ENCODE assay signal across 8 cellular contexts in the genomic region with DNA sequence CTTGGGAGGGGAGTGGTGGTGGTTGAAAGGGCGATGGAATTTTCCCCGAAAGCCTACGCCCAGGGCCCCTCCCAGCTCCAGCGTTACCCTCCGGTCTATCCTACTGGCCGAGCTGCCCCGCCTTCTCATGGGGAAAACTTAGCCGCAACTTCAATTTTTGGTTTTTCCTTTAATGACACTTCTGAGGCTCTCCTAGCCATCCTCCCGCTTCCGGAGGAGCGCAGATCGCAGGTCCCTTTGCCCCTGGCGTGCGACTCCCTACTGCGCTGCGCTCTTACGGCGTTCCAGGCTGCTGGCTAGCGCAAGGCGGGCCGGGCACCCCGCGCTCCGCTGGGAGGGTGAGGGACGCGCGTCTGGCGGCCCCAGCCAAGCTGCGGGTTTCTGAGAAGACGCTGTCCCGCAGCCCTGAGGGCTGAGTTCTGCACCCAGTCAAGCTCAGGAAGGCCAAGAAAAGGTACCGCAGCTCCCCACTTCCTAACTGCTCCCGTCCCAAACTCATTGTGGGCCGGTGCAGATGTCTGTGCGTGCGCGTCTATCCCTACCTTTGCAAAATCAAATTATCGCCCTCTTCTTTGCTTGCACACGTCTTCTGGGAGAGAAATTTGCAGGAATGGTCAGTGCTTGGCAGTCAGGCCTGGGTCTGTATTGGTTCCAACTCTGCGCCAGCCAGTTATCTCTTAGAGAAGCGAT. TPM values are rescaled to one million over a fixed set of nuclear protein-coding genes. Genes with fewer than 3 reads are reported as not detected.
A peak's percentile ranks its signal among the peaks of the same experiment; 100 is the strongest.
DNase-seq lines count a peak whose midpoint lies in the region; ATAC-seq, FAIRE-seq and TF ChIP-seq lines count a peak whose summit lies in the region.

No MANE protein-coding gene starts in this region.

- ATAC-seq in HG03135 (IDR thresholded peaks at IDR 0.05; ENCODE audit: unreplicated experiment), result peak; percentile 51
- peak; percentile 96 for ATAC-seq in HepG2
- ATAC-seq in stimulated activated memory B cell treated with anti-CD40 and anti-IgM and Interleukin-4, amounts not matched to agents 10 μg/mL and 1 μg/mL and 100 μg/mL, for 72 hours, result peak; percentile 77

- H3K4me3 Mint-ChIP-seq in stimulated activated memory B cell treated with anti-CD40 and anti-IgM and Interleukin-4, amounts not matched to agents 10 μg/mL and 1 μg/mL and 100 μg/mL, for 72 hours, result peak overlapping the region; percentile 94

- H3K36me3 ChIP-seq in SK-N-MC (ENCODE audit: insufficient read depth, low read length) (no peaks in the 10 kb centered on the region), HepG2 (replicated peaks in 1 of 2; ENCODE audit: control insufficient read depth in 1 of 2, insufficient read depth in 2 of 2, low read length in 2 of 2) (no peaks in the 10 kb centered on the region)

- H3K79me2 ChIP-seq in HepG2 (ENCODE audit: insufficient read depth, low read length), result no peaks in the 10 kb centered on the region

- H3K4me3 ChIP-seq in SK-N-MC (peak overlapping the region; percentile 84), choroid plexus epithelial cell (ENCODE audit: low read depth, low read length) (peak overlapping the region; percentile 79), HepG2 (replicated peaks in 1 of 3; ENCODE audit: insufficient read depth in 1 of 3, low read depth in 2 of 3, low read length in 3 of 3) (peak overlapping the region; percentile 63 to 79 (median 75))

- H3K27ac Mint-ChIP-seq in stimulated activated memory B cell treated with anti-CD40 and anti-IgM and Interleukin-4, amounts not matched to agents 10 μg/mL and 1 μg/mL and 100 μg/mL, for 72 hours, result peak overlapping the region; percentile 98

- CTCF ChIA-PET in HepG2 (lab: Yijun Ruan, JAX; ENCODE audit: low intra/inter-chr PET ratio, low total read pairs), result no interaction called here

- H3K27ac ChIP-seq in SK-N-MC (no peak overlapping the region), HepG2 (ENCODE audit: extremely low read length, insufficient read depth, low read length) (no peak overlapping the region)

- 27% methylated on average over 24 of the region's 41 CpGs for WGBS in HepG2 (ENCODE audit: low lambda C conversion rate)

- H3K27me3 Mint-ChIP-seq in stimulated activated memory B cell treated with anti-CD40 and anti-IgM and Interleukin-4, amounts not matched to agents 10 μg/mL and 1 μg/mL and 100 μg/mL, for 72 hours, result no peaks in the 10 kb centered on the region

- no TSS peak for BruUV-seq in HepG2 (replicated peaks; lab: Mats Ljungman, UMichigan)

- no peak for TF ChIP-seq RAD21 in HepG2 (CRISPR knock-in tag; IDR thresholded peaks at IDR 0.05)

- TF ChIP-seq POLR2A in HepG2 (IDR thresholded peaks at IDR 0.05; ENCODE audit: insufficient read depth in 1 of 2, low read depth in 2 of 2, low read length in 2 of 2), result no peak

- H3K4me1 Mint-ChIP-seq in stimulated activated memory B cell treated with anti-CD40 and anti-IgM and Interleukin-4, amounts not matched to agents 10 μg/mL and 1 μg/mL and 100 μg/mL, for 72 hours, result peaks cover 32% of the 10 kb centered on the region

- no peaks in the 10 kb centered on the region for H3K36me3 Mint-ChIP-seq in stimulated activated memory B cell treated with anti-CD40 and anti-IgM and Interleukin-4, amounts not matched to agents 10 μg/mL and 1 μg/mL and 100 μg/mL, for 72 hours

- H3K9me3 ChIP-seq in SK-N-MC (ENCODE audit: low read depth, low read length) (no peaks in the 10 kb centered on the region), HepG2 (ENCODE audit: low read length) (no peaks in the 10 kb centered on the region)

- peaks cover 0 to 19% of the 10 kb centered on the region in 2 experiments; a peak in 3 of 5 replicates for H3K27me3 ChIP-seq in HepG2 (ENCODE audit: control insufficient read depth in 1 of 2, insufficient read depth in 2 of 2, low read length in 2 of 2)

- peak overlapping the region; percentile 75 for H3K4me2 ChIP-seq in HepG2 (ENCODE audit: low read depth, low read length)

- H3K9ac ChIP-seq in SK-N-MC (ENCODE audit: insufficient read length) (peak overlapping the region; percentile 35), HepG2 (ENCODE audit: insufficient read depth, low read depth, low read length) (no peak overlapping the region)

- intact Hi-C loops in HepG2 (cut with micrococcal nuclease; ENCODE audit: unreplicated experiment), result no loop called here

- peak; percentile 85 for DNase-seq in Caki2 (ENCODE audit: low read depth)
- DNase-seq in GM19239 (ENCODE audit: insufficient read length, low spot score), result no peak
- DNase-seq in SK-N-MC (ENCODE audit: low read depth, low spot score), result no peak
- DNase-seq in choroid plexus epithelial cell (ENCODE audit: low read depth), result peak; percentile 52
- DNase-seq in HepG2 (ENCODE audit: low spot score), result no peak
- DNase-seq in MV-4-11 (lab: John Stamatoyannopoulos, UW), result no peak

- H3K9me3 Mint-ChIP-seq in stimulated activated memory B cell treated with anti-CD40 and anti-IgM and Interleukin-4, amounts not matched to agents 10 μg/mL and 1 μg/mL and 100 μg/mL, for 72 hours, result no peaks in the 10 kb centered on the region

- TF ChIP-seq EP300 in HepG2 (IDR thresholded peaks at IDR 0.05; ENCODE audit: low read depth in 2 of 2, low read length in 2 of 2) (no peak), HepG2 (CRISPR knock-in tag; IDR thresholded peaks at IDR 0.05; ENCODE audit: borderline replicate concordance) (no peak)

- peak; percentile 79 for FAIRE-seq in GM19239 (lab: Jason Lieb, UNC)
- FAIRE-seq in HepG2 (lab: Jason Lieb, UNC), result no peak

- in situ Hi-C loops in Caki2 (cut with HindIII; ENCODE audit: low pct_unique_long_range_greater_than_20kb, low sequenced_read_pairs) (no loop called here), HepG2 (cut with HindIII; ENCODE audit: extremely low pct_ligation_motif_present, low pct_unique_long_range_greater_than_20kb) (no loop called here)

- POLR2A ChIA-PET in HepG2 (lab: Yijun Ruan, JAX), result no interaction called here

- H2AFZ ChIP-seq in HepG2 (ENCODE audit: low read length), result no peak overlapping the region

- no peak for TF ChIP-seq CTCF in choroid plexus epithelial cell (conservative IDR thresholded peaks at IDR 0.05; ENCODE audit: low read depth, low read length)
- TF ChIP-seq CTCF in HepG2 (CRISPR knock-in tag; IDR thresholded peaks at IDR 0.05), result no peak

- H3K4me1 ChIP-seq in HepG2 (ENCODE audit: insufficient read depth, low read length), result peaks cover 6% of the 10 kb centered on the region

- H4K20me1 ChIP-seq in HepG2 (ENCODE audit: insufficient read depth, low read length), result no peaks in the 10 kb centered on the region

RNA-seq across cellular contexts. Expression of a gene that starts 0.5 kb away (rescaled TPM):
- 17.9 and 27.4 TPM in 2 replicates for total RNA-seq in Caki2 (2014; rRNA removed; shearing (Covaris generic); ENCODE audit: low replicate concordance)
- 0.18 and 0.24 TPM in 2 replicates for total RNA-seq in HepG2 (2016; rRNA removed; fragmentation: Illumina TruSeq; extraction: Trizol)
- 0.20 and 0.26 TPM in 2 replicates for total RNA-seq in HepG2 (2016; cell fraction: cytosol; rRNA removed; fragmentation: Illumina TruSeq; extraction: Trizol; ENCODE audit: low read depth)
- total RNA-seq in HepG2 (2016; cell fraction: insoluble cytoplasmic fraction; rRNA removed; fragmentation: Illumina TruSeq; extraction: Trizol), result 0.13 TPM in 2 replicates
- 0.24 and 0.40 TPM in 2 replicates for total RNA-seq in HepG2 (2016; cell fraction: membrane; rRNA removed; fragmentation: Illumina TruSeq; extraction: Trizol)
- 0.13 and 0.81 TPM in 2 replicates for total RNA-seq in HepG2 (2016; cell fraction: nucleus; rRNA removed; fragmentation: Illumina TruSeq; extraction: Trizol)
- polyA plus RNA-seq in HepG2 (2011; rRNA removed), result 0.12 and 0.24 TPM in 2 replicates
- 0.12 and 0.15 TPM in 2 replicates for polyA plus RNA-seq in HepG2 (2011; cell fraction: cytosol; rRNA removed)
- 0.48 TPM in 1 of 2 replicates, not detected in the other for polyA plus RNA-seq in HepG2 (2011; cell fraction: nucleus; rRNA removed)
- polyA plus RNA-seq in HepG2 (2012), result 0.23 TPM in 1 of 2 replicates, not detected in the other
- polyA plus RNA-seq in HepG2 (2016; cell fraction: cytosol; fragmentation: Illumina TruSeq; extraction: Trizol; ENCODE audit: low read depth), result 0.07 and 0.25 TPM in 2 replicates
- polyA plus RNA-seq in HepG2 (2016; cell fraction: insoluble cytoplasmic fraction; fragmentation: Illumina TruSeq; extraction: Trizol; ENCODE audit: low read depth), result 0.16 TPM in 2 replicates
- polyA plus RNA-seq in HepG2 (2016; cell fraction: membrane; fragmentation: Illumina TruSeq; extraction: Trizol; ENCODE audit: low read depth), result 0.34 and 0.46 TPM in 2 replicates
- polyA plus RNA-seq in HepG2 (2016; cell fraction: nucleus; fragmentation: Illumina TruSeq; extraction: Trizol; ENCODE audit: insufficient read depth, low read depth), result 0.36 and 1.4 TPM in 2 replicates
- polyA minus RNA-seq in HepG2 (2011; rRNA and poly(A)+ RNA removed; ENCODE audit: low replicate concordance), result 0.14 and 3.5 TPM in 2 replicates
- polyA minus RNA-seq in HepG2 (2011; cell fraction: cytosol; rRNA and poly(A)+ RNA removed), result 0.40 TPM in 1 of 2 replicates, not detected in the other
- polyA minus RNA-seq in HepG2 (2011; cell fraction: nucleus; rRNA and poly(A)+ RNA removed), result 0.52 and 1.5 TPM in 2 replicates

Comparison
In these comparisons a context has a peak if more than half of its experiments do, and no peak if none do; other contexts are left out.
1. DNase-seq: peak in Caki2 (single experiment) and choroid plexus epithelial cell (single experiment); none in GM19239 (single experiment), SK-N-MC (single experiment), HepG2 (single experiment) and MV-4-11 (single experiment).
2. RNA of a gene that starts 0.5 kb away (total RNA-seq): 17.9 to 27.4 TPM in Caki2; 0.13 to 0.81 TPM in HepG2; every median in the first group is over 10 times any median in the second.
3. Peak in every context shown above with its lines, with median percentiles within 50 percentile points of each other: ATAC-seq and H3K4me3 ChIP-seq.